In the genomic region with DNA sequence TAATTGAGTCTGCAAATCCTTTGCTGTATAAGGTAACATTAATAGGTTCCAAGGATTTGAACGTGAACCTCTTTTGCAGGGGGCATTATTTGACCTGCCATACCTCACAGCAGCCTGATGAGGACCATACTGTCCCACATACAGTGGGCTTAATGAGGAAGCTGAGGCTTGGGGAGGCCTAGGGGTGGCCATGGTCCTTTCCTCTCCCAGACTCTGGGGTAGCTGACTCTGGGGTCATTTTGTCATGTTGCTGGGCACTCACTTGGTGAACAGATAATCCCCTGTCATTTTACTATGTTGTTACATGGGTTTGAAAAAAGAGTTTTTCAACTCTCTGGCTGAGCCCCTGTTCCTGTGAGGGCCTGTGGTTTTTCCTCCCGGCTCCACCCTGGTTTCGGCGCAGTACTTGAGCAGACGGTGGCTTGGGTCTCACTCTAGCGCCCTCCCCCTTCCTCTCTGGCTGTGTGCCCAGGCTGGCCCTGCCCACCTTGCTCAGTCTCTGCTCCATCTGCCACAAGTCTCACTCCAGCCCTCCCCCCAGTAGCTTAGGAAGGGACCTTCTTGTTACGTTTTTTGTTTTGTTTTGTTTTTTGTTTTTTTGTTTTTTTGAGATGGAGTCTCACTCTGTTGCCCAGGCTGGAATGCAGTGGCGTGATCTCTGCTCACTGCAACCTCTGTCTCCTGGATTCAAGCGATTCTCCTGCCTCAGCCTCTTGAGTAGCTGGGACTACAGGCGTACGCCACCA, we compare ENCODE assay signal across 8 cellular contexts. TPM values are rescaled to one million over a fixed set of nuclear protein-coding genes. Genes with fewer than 3 reads are reported as not detected.
A peak's percentile ranks its signal among the peaks of the same experiment; 100 is the strongest.
DNase-seq lines count a peak whose midpoint lies in the region; ATAC-seq and TF ChIP-seq lines count a peak whose summit lies in the region.

No MANE protein-coding gene starts in this region.

- no peaks in the 10 kb centered on the region for H3K27me3 ChIP-seq in spleen (replicated peaks in 1 of 7)

- intact Hi-C loops in cardiac septum (cut with DNase I) (no loop called here), spleen (cut with DNase I; ENCODE audit: low total_unique reads) (no loop called here)

- DNase-seq in HT-29 (ENCODE audit: low spot score) (peak; percentile 77), NOMO-1 (lab: John Stamatoyannopoulos, UW; ENCODE audit: unreplicated experiment in 2 of 2) (peak; percentile 58 to 67), cardiac septum (ENCODE audit: low spot score) (peak; percentile 86), spleen (peak; percentile 92)
- peak; percentile 67 to 69 for DNase-seq in activated T-cell treated with anti-CD3 and anti-CD28 coated beads, Interleukin-2, amount 50 U/mL, for 48 hours

- ATAC-seq in GM19043 (IDR thresholded peaks at IDR 0.05; ENCODE audit: low read depth, unreplicated experiment) (peak; percentile 34), HG03095 (IDR thresholded peaks at IDR 0.05; ENCODE audit: unreplicated experiment) (no peak), HG03565 (IDR thresholded peaks at IDR 0.05; ENCODE audit: unreplicated experiment) (no peak)

- no peaks in the 10 kb centered on the region for H3K9me3 ChIP-seq in spleen

- peaks cover 49 to 100% (median 96%) of the 10 kb centered on the region in 6 donors for H3K4me1 ChIP-seq in spleen

- H3K4me3 ChIP-seq in spleen, result peak overlapping the region in 3 of 8 donors; percentile 4 to 47 (median 11)

- peaks cover 0 to 7% (median 0%) of the 10 kb centered on the region in 6 donors for H3K36me3 ChIP-seq in spleen

- TF ChIP-seq POLR2A in spleen (IDR thresholded peaks at IDR 0.05), result no peak

- peak overlapping the region; percentile 62 to 91 (median 86) for H3K27ac ChIP-seq in spleen

- no peak for TF ChIP-seq CTCF in spleen (IDR thresholded peaks at IDR 0.05 in 8 of 11, conservative IDR thresholded peaks at IDR 0.05 in 3 of 11)

- 27 to 37% (median 31%) methylated on average over 11 of the region's 11 CpGs for WGBS in spleen, 5 donors

RNA-seq across cellular contexts. Expression of a gene that starts 21.0 kb away (rescaled TPM):
- total RNA-seq in HT-29 (2014; rRNA removed; shearing (Covaris generic)), result 9.9 and 11.5 TPM in 2 replicates
- total RNA-seq in cardiac septum (19.9 TPM), spleen (100 to 1,000 TPM in 1 of 7 donors, 10 to 100 TPM in 6; 55.1 to 102 (median 76.5) TPM)
- polyA plus RNA-seq in spleen, result 1 to 10 TPM; 6.4 to 9.7 (median 7.1) TPM
